Comparison of ENCODE assay signal across 9 cellular contexts in genomic region chr12:50246873-50247612, GRCh38. TPM values are rescaled to one million over a fixed set of nuclear protein-coding genes. Genes with fewer than 3 reads are reported as not detected.
DNase-seq lines count a peak whose midpoint lies in the region; ATAC-seq, FAIRE-seq and TF ChIP-seq lines count a peak whose summit lies in the region.
"Had no signal": no experiment of that assay in that cellular context is flagged by ENCODE, and none has a peak within 500 bp of the region (broad histone marks: within the 10 kb centered on the region; RNA-seq: fewer than 3 reads in every experiment).

No MANE protein-coding gene starts in this region.

- CTCF ChIA-PET in GM10248 (lab: Yijun Ruan, JAX): interaction anchor here (1.1 to 2.7 kb wide), 5 partner anchors 12 to 135 kb away, joined by 3 to 10 read pairs (median 4); partner anchors contain the start of genes COX14 and LIMA1

- no peak for FAIRE-seq in D721Med (lab: Jason Lieb, UNC)

- POLR2A ChIA-PET in GM10248 (lab: Yijun Ruan, JAX): no interaction called here

- H3K27me3 ChIP-seq in skeletal muscle satellite cell (ENCODE audit: control insufficient read depth, insufficient read depth, low read length): no peaks in the 10 kb centered on the region

- TF ChIP-seq CTCF in GM10248 (IDR thresholded peaks at IDR 0.05; ENCODE audit: control extremely low read depth, extremely low read depth, low read depth, missing control alignments) (no peak), foreskin fibroblast (IDR thresholded peaks at IDR 0.05; ENCODE audit: low read depth, low read length) (no peak), D721Med (IDR thresholded peaks at IDR 0.05; ENCODE audit: insufficient read depth, missing control alignments) (no peak)

- H3K9me3 ChIP-seq in skeletal muscle satellite cell (replicated peaks; ENCODE audit: low read length): no peaks in the 10 kb centered on the region

- H3K4me3 ChIP-seq in foreskin fibroblast (ENCODE audit: low read depth in 1 of 2, low read length in 2 of 2): no peak overlapping the region
- H3K4me3 ChIP-seq in skeletal muscle satellite cell (ENCODE audit: low read length): no peak overlapping the region

- H3K36me3 ChIP-seq in skeletal muscle satellite cell (ENCODE audit: insufficient read depth, low read length): no peaks in the 10 kb centered on the region

- ATAC-seq in HG03342 (IDR thresholded peaks at IDR 0.05; ENCODE audit: unreplicated experiment) (peak; percentile 53), HG03521 (IDR thresholded peaks at IDR 0.05; ENCODE audit: unreplicated experiment) (no peak)

- peak overlapping the region; percentile 51 for H3K9ac ChIP-seq in skeletal muscle satellite cell (ENCODE audit: low read depth, low read length)

- peaks cover 42% of the 10 kb centered on the region for H3K4me1 ChIP-seq in skeletal muscle satellite cell (ENCODE audit: control insufficient read depth, insufficient read depth, low read length)

- DNase-seq in GM10248 (ENCODE audit: extremely low spot score): peak; percentile 51
- DNase-seq in activated CD4-positive, alpha-beta T cell treated with anti-CD3 and anti-CD28 coated beads, Interleukin-2, amount 50 U/mL, for 48 hours: peak; percentile 50 to 71
- DNase-seq in foreskin fibroblast: peak; percentile 99
- no peak for DNase-seq in D721Med (ENCODE audit: insufficient read length, low spot score)
- DNase-seq in HuH-7.5 (ENCODE audit: low spot score): no peak
- DNase-seq: naive B cell had no signal

- peak overlapping the region; percentile 33 for H3K4me2 ChIP-seq in skeletal muscle satellite cell (ENCODE audit: low read length)

RNA-seq across cellular contexts. Expression of gene LIMA1, which starts 36.3 kb away (rescaled TPM):
- total RNA-seq in skeletal muscle satellite cell (2012; rRNA removed): 86.7 and 113 TPM in 2 replicates

Comparison
In these comparisons a context has a peak if more than half of its experiments do, and no peak if none do; other contexts are left out.
1. DNase-seq: peak in GM10248 (single experiment), activated CD4-positive, alpha-beta T cell treated with anti-CD3 and anti-CD28 coated beads, Interleukin-2, amount 50 U/mL, for 48 hours (2 of 2) and foreskin fibroblast (2 of 2); none in D721Med (single experiment) and HuH-7.5 (single experiment).